In genomic region chr10:132774905-132775863, GRCh38 we compare ENCODE assay signal across 1 cellular context.
TF ChIP-seq lines count a peak whose summit lies in the region.

No MANE protein-coding gene starts in this region.

TF ChIP-seq in SK-N-SH treated with all-trans-retinoic acid at 6 μM for 48 hours, 23 proteins besides CTCF, POLR2A, EP300 and RAD21 (continued from another document):
- TF ChIP-seq, protein P1, sequence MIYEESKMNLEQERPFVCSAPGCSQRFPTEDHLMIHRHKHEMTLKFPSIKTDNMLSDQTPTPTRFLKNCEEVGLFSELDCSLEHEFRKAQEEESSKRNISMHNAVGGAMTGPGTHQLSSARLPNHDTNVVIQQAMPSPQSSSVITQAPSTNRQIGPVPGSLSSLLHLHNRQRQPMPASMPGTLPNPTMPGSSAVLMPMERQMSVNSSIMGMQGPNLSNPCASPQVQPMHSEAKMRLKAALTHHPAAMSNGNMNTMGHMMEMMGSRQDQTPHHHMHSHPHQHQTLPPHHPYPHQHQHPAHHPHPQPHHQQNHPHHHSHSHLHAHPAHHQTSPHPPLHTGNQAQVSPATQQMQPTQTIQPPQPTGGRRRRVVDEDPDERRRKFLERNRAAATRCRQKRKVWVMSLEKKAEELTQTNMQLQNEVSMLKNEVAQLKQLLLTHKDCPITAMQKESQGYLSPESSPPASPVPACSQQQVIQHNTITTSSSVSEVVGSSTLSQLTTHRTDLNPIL (CRISPR knock-in tag; IDR thresholded peaks at IDR 0.05; ENCODE audit: low read depth), result no peak
- TF ChIP-seq ZNF8 (CRISPR knock-in tag; IDR thresholded peaks at IDR 0.05) (no peak), OSR1 (CRISPR knock-in tag; IDR thresholded peaks at IDR 0.05) (no peak), TOX (CRISPR knock-in tag; IDR thresholded peaks at IDR 0.05; ENCODE audit: borderline replicate concordance) (no peak), ZNF565 (CRISPR knock-in tag; conservative IDR thresholded peaks at IDR 0.05; ENCODE audit: low read depth) (no peak)
